In genomic region chr13:65911546-65912193, GRCh38 we compare ENCODE assay signal across 27 cellular contexts.
DNase-seq lines count a peak whose midpoint lies in the region; ATAC-seq, FAIRE-seq and TF ChIP-seq lines count a peak whose summit lies in the region.
"Had no signal": no experiment of that assay in that cellular context is flagged by ENCODE, and none has a peak within 500 bp of the region (broad histone marks: within the 10 kb centered on the region; RNA-seq: fewer than 3 reads in every experiment).

No MANE protein-coding gene starts in this region.

- H2AFZ ChIP-seq in HepG2 (ENCODE audit: low read length) (no peak overlapping the region), mammary epithelial cell (ENCODE audit: low read depth, low read length) (peak overlapping the region; percentile 51)
- H2AFZ ChIP-seq: neural progenitor cell had no signal

- POLR2A ChIA-PET in HepG2 (lab: Yijun Ruan, JAX): no interaction called here

- H3K9ac ChIP-seq in HepG2 (ENCODE audit: insufficient read depth, low read depth, low read length): no peak overlapping the region
- H3K9ac ChIP-seq in mammary epithelial cell (ENCODE audit: insufficient read depth, low read length): no peak overlapping the region
- H3K9ac ChIP-seq: neural progenitor cell had no signal

- no peak overlapping the region for H3K4me2 ChIP-seq in HepG2 (ENCODE audit: low read depth, low read length)
- H3K4me2 ChIP-seq in mammary epithelial cell (ENCODE audit: insufficient read depth, low read depth, low read length): no peak overlapping the region
- H3K4me2 ChIP-seq: A549, neural progenitor cell had no signal

- H3K27me3 ChIP-seq in HepG2 (ENCODE audit: control insufficient read depth in 1 of 2, insufficient read depth in 2 of 2, low read length in 2 of 2): no peaks in the 10 kb centered on the region; a peak in 1 of 5 replicates
- no peaks in the 10 kb centered on the region for H3K27me3 ChIP-seq in right lobe of liver
- no peaks in the 10 kb centered on the region for H3K27me3 ChIP-seq in mammary epithelial cell (ENCODE audit: insufficient read depth, low read length)
- H3K27me3 ChIP-seq: neural progenitor cell, vagina had no signal

- TF ChIP-seq POLR2A in HepG2 (IDR thresholded peaks at IDR 0.05; ENCODE audit: insufficient read depth in 1 of 2, low read depth in 2 of 2, low read length in 2 of 2): no peak
- TF ChIP-seq POLR2A in right lobe of liver (IDR thresholded peaks at IDR 0.05): no peak

- H3K27ac ChIP-seq in HepG2 (ENCODE audit: extremely low read length, insufficient read depth, low read length) (no peak overlapping the region), right lobe of liver (no peak overlapping the region), mammary epithelial cell (ENCODE audit: insufficient read depth, low read depth, low read length) (no peak overlapping the region)
- H3K27ac ChIP-seq: A549, neural progenitor cell, vagina had no signal

- no peaks in the 10 kb centered on the region for H4K20me1 ChIP-seq in HepG2 (ENCODE audit: insufficient read depth, low read length)
- no peaks in the 10 kb centered on the region for H4K20me1 ChIP-seq in mammary epithelial cell (ENCODE audit: insufficient read depth, low read length)

- DNase-seq in HepG2 (ENCODE audit: low spot score) (no peak), right lobe of liver (no peak), mammary epithelial cell (no peak), left ventricle myocardium superior (no peak), NK-92 (lab: John Stamatoyannopoulos, UW; ENCODE audit: unreplicated experiment) (no peak), NCI-H2171 treated with DMSO at 0.1 percent for 48 hours (lab: John Stamatoyannopoulos, UW) (no peak), NCI-H2029 treated with DMSO at 0.1 percent for 48 hours (lab: John Stamatoyannopoulos, UW) (no peak)
- DNase-seq: activated CD4-positive, alpha-beta T cell treated with anti-CD3 and anti-CD28 coated beads for 36 hours; activated effector memory CD4-positive, alpha-beta T cell treated with anti-CD3 and anti-CD28 coated beads, Interleukin-2, amount 50 U/mL, for 16 hours; activated naive CD8-positive, alpha-beta T cell treated with anti-CD3 and anti-CD28 coated beads for 36 hours; activated T-cell treated with anti-CD3 and anti-CD28 coated beads for 4 hours; H9; KG1; left colon; mesendoderm; NCI-H1417; NCI-H446; OCI-M1; posterior cingulate gyrus; stimulated activated naive CD4-positive, alpha-beta T cell treated with Interleukin-2 at 50 U/mL for 16 hours had no signal

- H3K79me2 ChIP-seq in HepG2 (ENCODE audit: insufficient read depth, low read length) (no peaks in the 10 kb centered on the region), mammary epithelial cell (ENCODE audit: insufficient read depth, low read length) (no peaks in the 10 kb centered on the region)

- CTCF ChIA-PET in HepG2 (lab: Yijun Ruan, JAX; ENCODE audit: low intra/inter-chr PET ratio, low total read pairs): no interaction called here
- CTCF ChIA-PET in mammary epithelial cell (lab: Charles Lee; ENCODE audit: low non-redundant PET): no interaction called here

- dilution Hi-C loops in mammary epithelial cell (cut with HindIII; ENCODE audit: low sequenced_read_pairs): no loop called here

- TF ChIP-seq EP300 in HepG2 (IDR thresholded peaks at IDR 0.05; ENCODE audit: low read depth in 2 of 2, low read length in 2 of 2): no peak
- no peak for TF ChIP-seq EP300 in HepG2 (CRISPR knock-in tag; IDR thresholded peaks at IDR 0.05; ENCODE audit: borderline replicate concordance)

- intact Hi-C loops in HepG2 (cut with micrococcal nuclease; ENCODE audit: unreplicated experiment) (no loop called here), right lobe of liver (cut with DNase I) (no loop called here), mammary epithelial cell (cut with micrococcal nuclease) (loop anchor here (5.0 kb wide), 1 partner anchor 56 kb away; no protein-coding TSS in a partner anchor), left ventricle myocardium superior (cut with micrococcal nuclease) (no loop called here)

- in situ Hi-C loops in HepG2 (cut with HindIII; ENCODE audit: extremely low pct_ligation_motif_present, low pct_unique_long_range_greater_than_20kb) (loop anchor here (25.0 kb wide), 1 partner anchor 1326 kb away; the partner anchor contains the start of gene PCDH9), mammary epithelial cell (cut with MboI; ENCODE audit: low sequenced_read_pairs in 2 of 2) (no loop called here)

- TF ChIP-seq CTCF in HepG2 (CRISPR knock-in tag; IDR thresholded peaks at IDR 0.05) (no peak), right lobe of liver (IDR thresholded peaks at IDR 0.05) (no peak), mammary epithelial cell (conservative IDR thresholded peaks at IDR 0.05 in 1 of 2, IDR thresholded peaks at IDR 0.05 in 1 of 2; ENCODE audit: extremely low read depth in 1 of 2, insufficient read depth in 1 of 2, low read depth in 1 of 2, low read length in 2 of 2) (no peak)

- 0% methylated on average over 3 of the region's 3 CpGs for WGBS in HepG2 (ENCODE audit: low lambda C conversion rate)
- 47% methylated on average over 3 of the region's 3 CpGs for WGBS in right lobe of liver (ENCODE audit: insufficient coverage, low coverage, low lambda C conversion rate, missing lambda C conversion rate)
- WGBS in mammary epithelial cell (ENCODE audit: low coverage, missing lambda C conversion rate): 43% methylated on average over 3 of the region's 3 CpGs

- no peak for TF ChIP-seq RAD21 in HepG2 (CRISPR knock-in tag; IDR thresholded peaks at IDR 0.05)

- H3K36me3 ChIP-seq in HepG2 (replicated peaks in 1 of 2; ENCODE audit: control insufficient read depth in 1 of 2, insufficient read depth in 2 of 2, low read length in 2 of 2) (no peaks in the 10 kb centered on the region), right lobe of liver (no peaks in the 10 kb centered on the region), mammary epithelial cell (ENCODE audit: insufficient read depth, low read length) (no peaks in the 10 kb centered on the region)
- H3K36me3 ChIP-seq: neural progenitor cell, vagina had no signal

- H3K4me3 ChIP-seq in HepG2 (replicated peaks in 1 of 3; ENCODE audit: insufficient read depth in 1 of 3, low read depth in 2 of 3, low read length in 3 of 3) (no peak overlapping the region), right lobe of liver (no peak overlapping the region), mammary epithelial cell (replicated peaks in 1 of 3; ENCODE audit: insufficient read depth in 1 of 3, low read depth in 2 of 3, low read length in 3 of 3) (no peak overlapping the region)
- H3K4me3 ChIP-seq: A549, neural progenitor cell, vagina had no signal

- H3K9me3 ChIP-seq in HepG2 (ENCODE audit: low read length) (peaks cover 29% of the 10 kb centered on the region), right lobe of liver (no peaks in the 10 kb centered on the region), mammary epithelial cell (replicated peaks; ENCODE audit: insufficient read depth, low read length) (no peaks in the 10 kb centered on the region)
- H3K9me3 ChIP-seq: A549, vagina had no signal

- no peaks in the 10 kb centered on the region for H3K4me1 ChIP-seq in HepG2 (ENCODE audit: insufficient read depth, low read length)
- H3K4me1 ChIP-seq in right lobe of liver: no peaks in the 10 kb centered on the region
- H3K4me1 ChIP-seq in mammary epithelial cell (ENCODE audit: insufficient read depth, low read length): peaks cover 39% of the 10 kb centered on the region
- H3K4me1 ChIP-seq: A549, neural progenitor cell, vagina had no signal

- BruUV-seq in HepG2 (replicated peaks; lab: Mats Ljungman, UMichigan) (no TSS peak), mammary epithelial cell (replicated peaks; lab: Mats Ljungman, UMichigan) (no TSS peak)

- ATAC-seq in HepG2: no peak
- no peak for ATAC-seq in right lobe of liver
- ATAC-seq in left ventricle myocardium superior: peak; percentile 63
- ATAC-seq in GM21515 (IDR thresholded peaks at IDR 0.05; ENCODE audit: unreplicated experiment): no peak
- ATAC-seq: A549; activated CD4-positive, alpha-beta T cell treated with anti-CD3 and anti-CD28 coated beads for 36 hours; left colon had no signal

- no peak for FAIRE-seq in HepG2 (lab: Jason Lieb, UNC)
- FAIRE-seq: A549, endometrium, G401.6, GM19239 had no signal

TF ChIP-seq in HepG2, 621 proteins besides CTCF, POLR2A, EP300 and RAD21:
- TF ChIP-seq CEBPB (IDR thresholded peaks at IDR 0.05; ENCODE audit: borderline replicate concordance, low read depth, low read length) (peak; percentile 51; the same call in 1 of the 2 replicates), ZNF781 (CRISPR knock-in tag; IDR thresholded peaks at IDR 0.05; ENCODE audit: borderline replicate concordance, not compliant biosample characterization) (no peak), ATAD3A (CRISPR knock-in tag; IDR thresholded peaks at IDR 0.05) (no peak), ETV6 (CRISPR knock-in tag; conservative IDR thresholded peaks at IDR 0.05) (no peak)
